In the genomic region with DNA sequence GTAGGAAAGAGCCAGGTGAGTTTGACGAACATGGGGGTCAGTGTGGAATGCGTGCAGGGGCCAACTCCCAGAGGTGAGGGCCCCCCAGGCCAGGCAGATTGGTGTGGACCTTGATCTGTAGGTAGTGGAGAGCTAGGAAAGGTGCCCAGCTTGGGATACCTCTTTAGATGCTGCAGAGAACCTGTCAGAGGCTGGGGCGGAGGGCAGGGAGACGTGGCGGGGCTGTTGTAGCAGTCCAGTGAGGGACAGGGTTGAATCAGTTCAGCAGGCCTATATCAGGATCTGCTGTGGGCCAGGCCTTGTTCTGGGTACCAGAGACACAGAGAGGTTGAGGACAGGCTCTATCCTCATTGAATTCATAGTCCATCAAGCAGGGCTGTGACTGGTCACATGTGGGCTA, we compare ENCODE assay signal across 16 cellular contexts. TPM values are rescaled to one million over a fixed set of nuclear protein-coding genes. Genes with fewer than 3 reads are reported as not detected.
A peak's percentile ranks its signal among the peaks of the same experiment; 100 is the strongest.
DNase-seq lines count a peak whose midpoint lies in the region; ATAC-seq and TF ChIP-seq lines count a peak whose summit lies in the region.
"Had no signal": no experiment of that assay in that cellular context is flagged by ENCODE, and none has a peak within 500 bp of the region (broad histone marks: within the 10 kb centered on the region; RNA-seq: fewer than 3 reads in every experiment).

No MANE protein-coding gene starts in this region.

- H3K4me1 Mint-ChIP-seq in neural crest cell = peaks cover 21% of the 10 kb centered on the region
- peaks cover 41% of the 10 kb centered on the region for H3K4me1 Mint-ChIP-seq in type B pancreatic cell (ENCODE audit: unreplicated experiment)

- no peak overlapping the region for H3K4me3 ChIP-seq in ascending aorta
- H3K4me3 ChIP-seq: BLaER1, HAP-1 had no signal

- no peaks in the 10 kb centered on the region for H3K9me3 Mint-ChIP-seq in neural crest cell
- H3K9me3 Mint-ChIP-seq in type B pancreatic cell = no peaks in the 10 kb centered on the region
- H3K9me3 Mint-ChIP-seq: CD8-positive, alpha-beta memory T cell; HFFc6 had no signal

- DNase-seq in Right ventricle myocardium inferior (ENCODE audit: missing footprints) (peak; percentile 57), Right ventricle myocardium superior (no peak), ascending aorta (ENCODE audit: low spot score in 2 of 2) (no peak), neural crest cell (ENCODE audit: low read depth, low spot score) (no peak), type B pancreatic cell (ENCODE audit: extremely low spot score, unreplicated experiment) (no peak), NCI-H1436 treated with DMSO at 0.1 percent for 48 hours (lab: John Stamatoyannopoulos, UW) (no peak), NCI-H526 (lab: John Stamatoyannopoulos, UW) (no peak)
- DNase-seq: 8988T; AML-193; CD8-positive, alpha-beta memory T cell; GF-D8; GOT3; HFFc6 had no signal

- no peaks in the 10 kb centered on the region for H3K9me3 ChIP-seq in ascending aorta
- H3K9me3 ChIP-seq: BLaER1, HAP-1 had no signal

- no peaks in the 10 kb centered on the region for H3K36me3 Mint-ChIP-seq in neural crest cell (ENCODE audit: low read depth)
- H3K36me3 Mint-ChIP-seq in type B pancreatic cell = peaks cover 11% of the 10 kb centered on the region

- H3K27me3 Mint-ChIP-seq in neural crest cell (ENCODE audit: low read depth) (no peaks in the 10 kb centered on the region), type B pancreatic cell (no peaks in the 10 kb centered on the region)

- ATAC-seq in Right ventricle myocardium inferior (no peak), Right ventricle myocardium superior (ENCODE audit: poor library complexity) (no peak), HG03108 (IDR thresholded peaks at IDR 0.05; ENCODE audit: unreplicated experiment) (no peak)

- peaks cover 15 to 39% of the 10 kb centered on the region in 2 donors for H3K36me3 ChIP-seq in ascending aorta

- peaks cover 43 to 68% of the 10 kb centered on the region in 2 donors for H3K4me1 ChIP-seq in ascending aorta

- peak overlapping the region; percentile 23 for H3K4me3 Mint-ChIP-seq in neural crest cell
- peak overlapping the region; percentile 2 for H3K4me3 Mint-ChIP-seq in type B pancreatic cell
- H3K4me3 Mint-ChIP-seq: CD8-positive, alpha-beta memory T cell; HFFc6 had no signal

- H3K27ac ChIP-seq in ascending aorta = peak overlapping the region; percentile 34 to 60
- H3K27ac ChIP-seq: BLaER1 had no signal

- H3K27ac Mint-ChIP-seq in neural crest cell (ENCODE audit: unreplicated experiment) (no peak overlapping the region), type B pancreatic cell (no peak overlapping the region)
- H3K27ac Mint-ChIP-seq: HFFc6 had no signal

- TF ChIP-seq CTCF in ascending aorta (IDR thresholded peaks at IDR 0.05) (no peak), neural crest cell (conservative IDR thresholded peaks at IDR 0.05) (no peak), type B pancreatic cell (conservative IDR thresholded peaks at IDR 0.05) (no peak)

- H3K27me3 ChIP-seq in ascending aorta = no peaks in the 10 kb centered on the region
- H3K27me3 ChIP-seq: BLaER1 had no signal

- intact Hi-C loops in Right ventricle myocardium inferior (cut with DNase I) = no loop called here
- intact Hi-C loops in Right ventricle myocardium superior (cut with DNase I) = no loop called here
- intact Hi-C loops in ascending aorta (cut with DNase I) = no loop called here

RNA-seq across cellular contexts. Expression of a gene that starts 8.6 kb away (rescaled TPM):
- 13.3 TPM for total RNA-seq in Right ventricle myocardium inferior
- 12.4 TPM for total RNA-seq in Right ventricle myocardium superior
- 53.5 TPM for total RNA-seq in ascending aorta
- total RNA-seq in neural crest cell = 22.2 and 23.4 TPM in 2 replicates
- 24.9 and 34.3 TPM in 2 replicates for total RNA-seq in type B pancreatic cell (ENCODE audit: low replicate concordance)

RNA-seq across cellular contexts. Expression of a gene that starts 16.3 kb away (rescaled TPM):
- total RNA-seq in Right ventricle myocardium inferior (43.3 TPM), Right ventricle myocardium superior (41.7 TPM), ascending aorta (159 TPM), neural crest cell (79.4 and 84.3 TPM in 2 replicates), type B pancreatic cell (ENCODE audit: low replicate concordance) (68.4 and 75.2 TPM in 2 replicates)

RNA-seq across cellular contexts. Expression of a gene that starts 30.8 kb away (rescaled TPM):
- 19.4 TPM for total RNA-seq in Right ventricle myocardium inferior
- total RNA-seq in Right ventricle myocardium superior = 16.9 TPM
- total RNA-seq in ascending aorta = 6.7 TPM
- total RNA-seq in neural crest cell = 20.9 and 21.3 TPM in 2 replicates
- total RNA-seq in type B pancreatic cell (ENCODE audit: low replicate concordance) = 17.0 and 23.2 TPM in 2 replicates

RNA-seq across cellular contexts. Expression of a gene that starts 56.3 kb away (rescaled TPM):
- total RNA-seq in Right ventricle myocardium inferior = 7.8 TPM
- 5.2 TPM for total RNA-seq in Right ventricle myocardium superior
- 258 TPM for total RNA-seq in ascending aorta
- 5.3 and 5.4 TPM in 2 replicates for total RNA-seq in neural crest cell
- 0.19 and 7.3 TPM in 2 replicates for total RNA-seq in type B pancreatic cell (ENCODE audit: low replicate concordance)
- total RNA-seq: CD8-positive, alpha-beta memory T cell had no signal
